1 cellular context compared by ENCODE assay signal in genomic region chrX:53374923-53375322, GRCh38.
TF ChIP-seq lines count a peak whose summit lies in the region.

No MANE protein-coding gene starts in this region.

TF ChIP-seq in K562, 482 proteins besides CTCF, POLR2A, EP300 and RAD21 (continued from another document):
- TF ChIP-seq ZNF592 (IDR thresholded peaks at IDR 0.05), result peak; percentile 84
- no peak for TF ChIP-seq ZSCAN29 (IDR thresholded peaks at IDR 0.05)
- peak; percentile 83 for TF ChIP-seq USF1 (CRISPR knock-in tag; IDR thresholded peaks at IDR 0.05)
- no peak for TF ChIP-seq ELF4 (CRISPR knock-in tag; IDR thresholded peaks at IDR 0.05)
- no peak for TF ChIP-seq ZNF174 (CRISPR knock-in tag; IDR thresholded peaks at IDR 0.05)
- TF ChIP-seq AFF1 (IDR thresholded peaks at IDR 0.05; ENCODE audit: low read depth in 1 of 2, partially characterized antibody in 2 of 2), result no peak
- no peak for TF ChIP-seq NR4A1 (CRISPR knock-in tag; IDR thresholded peaks at IDR 0.05)
- peak; percentile 75 for TF ChIP-seq NR4A1 (tag; IDR thresholded peaks at IDR 0.05)
- TF ChIP-seq ZBTB11 (CRISPR knock-in tag; IDR thresholded peaks at IDR 0.05), result peak in 1 of 3 experiments; percentile 56; a peak in 1 of 6 replicates
- no peak for TF ChIP-seq MEF2A (IDR thresholded peaks at IDR 0.05; ENCODE audit: control insufficient read depth, low read depth, low read length)
- no peak for TF ChIP-seq SRF (CRISPR knock-in tag; IDR thresholded peaks at IDR 0.05)
- no peak for TF ChIP-seq MECOM (CRISPR knock-in tag; IDR thresholded peaks at IDR 0.05)
- peak; percentile 87 for TF ChIP-seq HDAC8 (tag; IDR thresholded peaks at IDR 0.05)
- no peak for TF ChIP-seq ZNF175 (CRISPR knock-in tag; IDR thresholded peaks at IDR 0.05; ENCODE audit: low read depth)
- peak; percentile 48; the same call in 1 of the 2 replicates for TF ChIP-seq PTRF (tag; IDR thresholded peaks at IDR 0.05)
- no peak for TF ChIP-seq ZNF23 (CRISPR knock-in tag; IDR thresholded peaks at IDR 0.05)
- TF ChIP-seq NR2C2 (CRISPR knock-in tag; IDR thresholded peaks at IDR 0.05), result 0 out of 2 replicates have a peak, but pooled peaks have one; percentile 16
- peak; percentile 72 for TF ChIP-seq NR2C2 (tag; IDR thresholded peaks at IDR 0.05)
- no peak for TF ChIP-seq ATF3 (IDR thresholded peaks at IDR 0.05)
- 0 out of 2 replicates have a peak, but pooled peaks have one; percentile 12 for TF ChIP-seq ATF3 (CRISPR knock-in tag; conservative IDR thresholded peaks at IDR 0.05)
- TF ChIP-seq POLR2H (tag; IDR thresholded peaks at IDR 0.05; ENCODE audit: low read depth), result no peak
- TF ChIP-seq MEF2D (tag; conservative IDR thresholded peaks at IDR 0.05; ENCODE audit: low read depth), result no peak
- no peak for TF ChIP-seq ID3 (CRISPR knock-in tag; IDR thresholded peaks at IDR 0.05)
- peak; percentile 60; the same call in 1 of the 2 replicates for TF ChIP-seq ID3 (tag; IDR thresholded peaks at IDR 0.05)
- TF ChIP-seq HES1 (IDR thresholded peaks at IDR 0.05; ENCODE audit: low read depth), result no peak
- peak; percentile 36; the same call in 1 of the 2 replicates for TF ChIP-seq RAD51 (IDR thresholded peaks at IDR 0.05; ENCODE audit: borderline replicate concordance, low read depth)
- no peak for TF ChIP-seq ZHX1 (conservative IDR thresholded peaks at IDR 0.05; ENCODE audit: low read length)
- TF ChIP-seq CBX3 (IDR thresholded peaks at IDR 0.05; ENCODE audit: borderline replicate concordance in 1 of 2, low read length in 2 of 2), result 0 out of 3 replicates have a peak, but pooled peaks of 1 of the 2 experiments have one; percentile 42
- TF ChIP-seq HSF4 (CRISPR knock-in tag; IDR thresholded peaks at IDR 0.05; ENCODE audit: borderline replicate concordance), result 0 out of 2 replicates have a peak, but pooled peaks have one; percentile 27
- no peak for TF ChIP-seq BMI1 (IDR thresholded peaks at IDR 0.05; ENCODE audit: low read length)
